Comparison of ENCODE assay signal across 25 cellular contexts in the genomic region with DNA sequence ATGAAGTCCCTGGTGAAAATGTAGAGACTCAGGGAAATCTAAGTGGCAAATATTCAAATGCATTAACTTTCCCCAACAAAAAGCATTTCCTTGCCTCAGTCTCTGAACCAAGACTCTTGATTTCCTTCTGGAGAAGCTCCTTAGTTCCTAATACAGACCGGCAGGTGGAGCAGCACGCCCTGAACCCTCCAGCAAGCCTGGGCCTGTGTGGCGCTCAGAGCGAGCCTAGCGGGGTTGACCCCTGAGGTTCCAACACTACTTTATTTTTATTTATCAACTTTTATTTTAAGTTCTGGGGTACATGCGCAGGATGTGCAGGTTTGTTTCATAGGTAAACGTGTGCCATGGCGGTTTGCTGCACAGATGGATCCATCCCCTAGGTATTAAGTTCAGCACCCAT. TPM values are rescaled to one million over a fixed set of nuclear protein-coding genes. Genes with fewer than 3 reads are reported as not detected.
DNase-seq lines count a peak whose midpoint lies in the region; ATAC-seq, FAIRE-seq and TF ChIP-seq lines count a peak whose summit lies in the region.
"Had no signal": no experiment of that assay in that cellular context is flagged by ENCODE, and none has a peak within 500 bp of the region (broad histone marks: within the 10 kb centered on the region; RNA-seq: fewer than 3 reads in every experiment).

No MANE protein-coding gene starts in this region.

- no peak overlapping the region for H3K4me2 ChIP-seq in GM23338

- peak; percentile 6 for DNase-seq in GM23338 (ENCODE audit: low spot score)
- peak; percentile 17 for DNase-seq in HuH-7 (ENCODE audit: low spot score)
- DNase-seq in SK-MEL-5 (ENCODE audit: low read depth, low spot score): peak; percentile 34
- peak; percentile 29 for DNase-seq in kidney
- DNase-seq in activated CD4-positive, alpha-beta T cell treated with anti-CD3 and anti-CD28 coated beads, Interleukin-2, amount 50 U/mL, for 48 hours: no peak
- no peak for DNase-seq in Peyer's patch
- DNase-seq in kidney tubule cell (ENCODE audit: low spot score): no peak
- DNase-seq: ACHN; BE2C; C1 segment of cervical spinal cord; CD4-positive, CD25-positive, alpha-beta regulatory T cell; CD8-positive, alpha-beta memory T cell; COR-L47; DMS 273 treated with DMSO at 0.1 percent for 48 hours; DMS53; DND-41; EL; HFFc6 had no signal

- H3K4me1 ChIP-seq in GM23338 (ENCODE audit: insufficient read depth) (no peaks in the 10 kb centered on the region), kidney (ENCODE audit: control insufficient read depth in 1 of 2, insufficient read depth in 1 of 2, low read depth in 1 of 2, low read length in 2 of 2) (no peaks in the 10 kb centered on the region), Peyer's patch (no peaks in the 10 kb centered on the region)

- peaks cover 4% of the 10 kb centered on the region; the same call in 2 of the 3 replicates for H3K36me3 Mint-ChIP-seq in GM23338 (ENCODE audit: low read depth)
- H3K36me3 Mint-ChIP-seq: CD4-positive, CD25-positive, alpha-beta regulatory T cell; CD8-positive, alpha-beta memory T cell had no signal

- FAIRE-seq in kidney (lab: Jason Lieb, UNC): no peak
- FAIRE-seq: GM12891, GM19239, H54, HepG2 had no signal

- no peak for ATAC-seq in GM23338
- ATAC-seq: HCT116, HepG2 had no signal

- no peaks in the 10 kb centered on the region for H3K79me2 ChIP-seq in GM23338 (replicated peaks; ENCODE audit: insufficient read depth)

- H3K9me2 ChIP-seq in GM23338 (ENCODE audit: insufficient read depth): no peaks in the 10 kb centered on the region

- H3K9me3 ChIP-seq in kidney (ENCODE audit: control insufficient read depth in 1 of 2, low read length in 2 of 2): peaks cover 0 to 3% of the 10 kb centered on the region in 2 donors
- H3K9me3 ChIP-seq in Peyer's patch: peaks cover 0 to 5% (median 0%) of the 10 kb centered on the region in 4 donors
- H3K9me3 ChIP-seq: BE2C had no signal

- no peaks in the 10 kb centered on the region for H3K4me1 Mint-ChIP-seq in GM23338
- H3K4me1 Mint-ChIP-seq: CD4-positive, CD25-positive, alpha-beta regulatory T cell; CD8-positive, alpha-beta memory T cell had no signal

- no peak overlapping the region for H2AFZ ChIP-seq in GM23338

- H3K27ac ChIP-seq in GM23338 (ENCODE audit: low read depth) (no peak overlapping the region), kidney (ENCODE audit: low read depth in 2 of 2, low read length in 2 of 2) (no peak overlapping the region), Peyer's patch (no peak overlapping the region)

- H4K20me1 ChIP-seq in GM23338 (replicated peaks; ENCODE audit: insufficient read depth): no peaks in the 10 kb centered on the region

- intact Hi-C loops in kidney (cut with DNase I): no loop called here

- H3K27ac Mint-ChIP-seq in GM23338: no peak overlapping the region
- H3K27ac Mint-ChIP-seq: CD4-positive, CD25-positive, alpha-beta regulatory T cell; CD8-positive, alpha-beta memory T cell; HFFc6 had no signal

- H3K27me3 ChIP-seq in GM23338 (ENCODE audit: insufficient read depth) (no peaks in the 10 kb centered on the region), Peyer's patch (no peaks in the 10 kb centered on the region)
- H3K27me3 ChIP-seq: BE2C had no signal

- H3K27me3 Mint-ChIP-seq in GM23338 (ENCODE audit: insufficient read depth, low read depth, poor library complexity): no peaks in the 10 kb centered on the region
- H3K27me3 Mint-ChIP-seq: CD4-positive, CD25-positive, alpha-beta regulatory T cell; CD8-positive, alpha-beta memory T cell had no signal

- no peak for TF ChIP-seq POLR2A in Peyer's patch (IDR thresholded peaks at IDR 0.05)

- no peaks in the 10 kb centered on the region for H3F3A ChIP-seq in GM23338 (replicated peaks; ENCODE audit: low read depth)

- peaks cover 13% of the 10 kb centered on the region; the same call in 2 of the 3 replicates for H3K9me3 Mint-ChIP-seq in GM23338

- in situ Hi-C loops in SK-MEL-5 (cut with HindIII; ENCODE audit: low pct_unique_long_range_greater_than_20kb, low sequenced_read_pairs): no loop called here

- TF ChIP-seq CTCF in GM23338 (conservative IDR thresholded peaks at IDR 0.05; ENCODE audit: low read depth in 2 of 2): peak; percentile 30 to 39; a peak in 2 of 4 replicates
- no peak for TF ChIP-seq CTCF in kidney (IDR thresholded peaks at IDR 0.05; ENCODE audit: borderline replicate concordance, extremely low read depth, insufficient read depth)
- TF ChIP-seq CTCF in Peyer's patch (IDR thresholded peaks at IDR 0.05): no peak

- H3K36me3 ChIP-seq in GM23338 (ENCODE audit: insufficient read depth) (no peaks in the 10 kb centered on the region), kidney (ENCODE audit: control insufficient read depth in 1 of 2, insufficient read depth in 2 of 2, low read length in 2 of 2) (peaks cover 0 to 3% of the 10 kb centered on the region in 2 donors), Peyer's patch (no peaks in the 10 kb centered on the region)
- H3K36me3 ChIP-seq: BE2C had no signal

- no peak overlapping the region for H3K4me3 ChIP-seq in GM23338
- H3K4me3 ChIP-seq in kidney (ENCODE audit: low read length in 2 of 2): no peak overlapping the region
- no peak overlapping the region for H3K4me3 ChIP-seq in Peyer's patch

- H3K9ac ChIP-seq in kidney (ENCODE audit: low read length in 2 of 2): no peak overlapping the region

- no peak overlapping the region for H3K4me3 Mint-ChIP-seq in GM23338
- H3K4me3 Mint-ChIP-seq: CD4-positive, CD25-positive, alpha-beta regulatory T cell; CD8-positive, alpha-beta memory T cell; HFFc6 had no signal

TF ChIP-seq in GM23338, 12 proteins besides CTCF, POLR2A, EP300 and RAD21 (continues in another document):
- no peak for TF ChIP-seq NANOG (IDR thresholded peaks at IDR 0.05; ENCODE audit: borderline replicate concordance)
- no peak for TF ChIP-seq EZH2phosphoT487 (IDR thresholded peaks at IDR 0.05; ENCODE audit: unreplicated experiment)
- no peak for TF ChIP-seq JUNB (IDR thresholded peaks at IDR 0.05; ENCODE audit: unreplicated experiment)
- TF ChIP-seq CREB1 (CRISPR knock-in tag; IDR thresholded peaks at IDR 0.05; ENCODE audit: low read depth): no peak
- no peak for TF ChIP-seq ZNF331 (CRISPR knock-in tag; IDR thresholded peaks at IDR 0.05; ENCODE audit: low read depth)
- TF ChIP-seq POLR2AphosphoS5 (IDR thresholded peaks at IDR 0.05; ENCODE audit: low read depth): no peak

RNA-seq across cellular contexts. Expression of gene PACRG, which starts 50.8 kb away (rescaled TPM):
- 0.17 and 1.7 TPM in 2 replicates for total RNA-seq in GM23338 (2014; rRNA removed; shearing (Covaris generic))
- polyA plus RNA-seq in GM23338 (2016; fragmentation: Nextera tagmentation; extraction: Ambion mirVana) (0.52 and 0.68 TPM in 2 replicates), kidney (ENCODE audit: insufficient read depth, low read depth, low replicate concordance) (20.0 TPM)
- not detected in 2 replicates for total RNA-seq in SK-MEL-5 (2014; rRNA removed; shearing (Covaris generic))
- not detected in 2 replicates for polyA plus RNA-seq in SK-MEL-5 (2015; cell fraction: cytosol; rRNA removed)
- not detected in 2 replicates for polyA plus RNA-seq in SK-MEL-5 (2015; cell fraction: nucleus; rRNA removed)
- total RNA-seq in kidney (7.4 TPM), Peyer's patch (1 to 10 TPM in 1 of 4 donors, under 1 TPM in 1, not detected in 2; 0.76 to 2.5 TPM)
- total RNA-seq: A172; CD8-positive, alpha-beta memory T cell; G401; HFFc6 had no signal
- polyA plus RNA-seq: CD8-positive, alpha-beta memory T cell; HepG2 had no signal

RNA-seq across cellular contexts. Expression of gene PRKN, which starts 51.0 kb away (rescaled TPM):
- total RNA-seq in GM23338 (2014; rRNA removed; shearing (Covaris generic)): 0.10 and 0.39 TPM in 2 replicates
- 0.64 and 0.84 TPM in 2 replicates for polyA plus RNA-seq in GM23338 (2016; fragmentation: Nextera tagmentation; extraction: Ambion mirVana)
- total RNA-seq in SK-MEL-5 (2014; rRNA removed; shearing (Covaris generic)): 0.51 and 0.95 TPM in 2 replicates
- 0.08 and 0.14 TPM in 2 replicates for polyA plus RNA-seq in SK-MEL-5 (2015; cell fraction: cytosol; rRNA removed)
- polyA plus RNA-seq in SK-MEL-5 (2015; cell fraction: nucleus; rRNA removed): not detected in 2 replicates
- 10.4 TPM for total RNA-seq in kidney
- 8.6 TPM for polyA plus RNA-seq in kidney (ENCODE audit: insufficient read depth, low read depth, low replicate concordance)
- total RNA-seq in Peyer's patch: 100 to 1,000 TPM in 1 of 4 donors, 10 to 100 TPM in 1, 1 to 10 TPM in 2; 4.4 to 669 (median 10.5) TPM

Comparison
In these comparisons a context has a peak if more than half of its experiments do, and no peak if none do; other contexts are left out.
1. DNase-seq: peak in GM23338 (single experiment), HuH-7 (single experiment), SK-MEL-5 (single experiment) and kidney (single experiment); none in activated CD4-positive, alpha-beta T cell treated with anti-CD3 and anti-CD28 coated beads, Interleukin-2, amount 50 U/mL, for 48 hours (0 of 2), Peyer's patch (0 of 3) and kidney tubule cell (single experiment).
2. CTCF ChIP-seq: peak in GM23338 (2 of 2); none in kidney (single experiment) and Peyer's patch (0 of 6).